Comparison of ENCODE assay signal across 21 cellular contexts in genomic region chr2:29166237-29166630, GRCh38. TPM values are rescaled to one million over a fixed set of nuclear protein-coding genes. Genes with fewer than 3 reads are reported as not detected.
DNase-seq lines count a peak whose midpoint lies in the region; ATAC-seq and TF ChIP-seq lines count a peak whose summit lies in the region.
"Had no signal": no experiment of that assay in that cellular context is flagged by ENCODE, and none has a peak within 500 bp of the region (broad histone marks: within the 10 kb centered on the region; RNA-seq: fewer than 3 reads in every experiment).

No MANE protein-coding gene starts in this region.

- TF ChIP-seq EP300 in ovary (IDR thresholded peaks at IDR 0.05): no peak

- H3K79me2 ChIP-seq in Karpas-422 (ENCODE audit: low read length): no peaks in the 10 kb centered on the region
- H3K79me2 ChIP-seq: hepatocyte had no signal

- peak overlapping the region; percentile 60 for H3K4me2 ChIP-seq in Karpas-422 (ENCODE audit: low read depth, low read length, poor library complexity, severe bottlenecking)
- H3K4me2 ChIP-seq: hepatocyte had no signal

- H3K27me3 Mint-ChIP-seq in memory B cell: no peaks in the 10 kb centered on the region
- H3K27me3 Mint-ChIP-seq: T-helper 17 cell had no signal

- no peak for TF ChIP-seq POLR2A in ovary (IDR thresholded peaks at IDR 0.05)

- no peak overlapping the region for H3K4me3 ChIP-seq in AG10803 (ENCODE audit: low read length)
- H3K4me3 ChIP-seq in Karpas-422 (ENCODE audit: low read length): no peak overlapping the region
- no peak overlapping the region for H3K4me3 ChIP-seq in epithelial cell of esophagus (ENCODE audit: low read length)
- H3K4me3 ChIP-seq in left ventricle myocardium inferior: no peak overlapping the region
- no peak overlapping the region for H3K4me3 ChIP-seq in lower lobe of right lung
- H3K4me3 ChIP-seq in ovary: no peak overlapping the region
- H3K4me3 ChIP-seq: hepatocyte, mucosa of descending colon, skin epidermis had no signal

- H3K9ac ChIP-seq in Karpas-422 (ENCODE audit: low read length): no peak overlapping the region

- intact Hi-C loops in left ventricle myocardium inferior (cut with micrococcal nuclease): no loop called here
- intact Hi-C loops in lower lobe of right lung (cut with DNase I): no loop called here
- intact Hi-C loops in ovary (cut with DNase I): no loop called here

- no peaks in the 10 kb centered on the region for H3K9me2 ChIP-seq in Karpas-422 (replicated peaks; ENCODE audit: insufficient read depth, low read length)

- TF ChIP-seq CTCF in AG10803 (conservative IDR thresholded peaks at IDR 0.05; ENCODE audit: low read length) (no peak), epithelial cell of esophagus (IDR thresholded peaks at IDR 0.05; ENCODE audit: insufficient read depth, low read depth, low read length, missing control alignments) (no peak), left ventricle myocardium inferior (IDR thresholded peaks at IDR 0.05; ENCODE audit: borderline replicate concordance) (no peak), lower lobe of right lung (IDR thresholded peaks at IDR 0.05) (no peak), ovary (IDR thresholded peaks at IDR 0.05) (no peak)

- peak overlapping the region; percentile 17 for H3K27ac Mint-ChIP-seq in memory B cell
- H3K27ac Mint-ChIP-seq: activated T-helper 2 cell treated with anti-CD3 and anti-CD28 coated beads, Interferon-gamma antibody, Interleukin-2, Interleukin-4, amounts not matched to agents 10 μg/mL and 5 μg/mL and 100 μg/mL, durations not matched to agents 14 hours and 24 hours and 36 hours; T-helper 17 cell had no signal

- H3K4me3 Mint-ChIP-seq in memory B cell: no peak overlapping the region
- H3K4me3 Mint-ChIP-seq: T-helper 17 cell had no signal

- H3K9me3 ChIP-seq in Karpas-422 (ENCODE audit: low read length) (no peaks in the 10 kb centered on the region), left ventricle myocardium inferior (replicated peaks) (no peaks in the 10 kb centered on the region), lower lobe of right lung (no peaks in the 10 kb centered on the region), ovary (no peaks in the 10 kb centered on the region)
- H3K9me3 ChIP-seq: mucosa of descending colon had no signal

- H3K4me1 Mint-ChIP-seq in memory B cell: peaks cover 8% of the 10 kb centered on the region

- H3K4me1 ChIP-seq in Karpas-422 (ENCODE audit: low read length): peaks cover 47% of the 10 kb centered on the region
- H3K4me1 ChIP-seq in left ventricle myocardium inferior: no peaks in the 10 kb centered on the region
- H3K4me1 ChIP-seq in lower lobe of right lung: no peaks in the 10 kb centered on the region
- H3K4me1 ChIP-seq in ovary (ENCODE audit: insufficient read depth): no peaks in the 10 kb centered on the region

- no peak for ATAC-seq in memory B cell (ENCODE audit: low read depth)
- ATAC-seq in lower lobe of right lung: no peak
- ATAC-seq: mucosa of descending colon, T-helper 17 cell had no signal

- peaks cover 14% of the 10 kb centered on the region for H3K36me3 Mint-ChIP-seq in memory B cell

- 90 to 95% (median 93%) methylated on average over 1 of the region's 1 CpG for WGBS in ovary, 3 donors

- H3K36me3 ChIP-seq in Karpas-422 (ENCODE audit: insufficient read depth, low read length) (no peaks in the 10 kb centered on the region), left ventricle myocardium inferior (peaks cover 32% of the 10 kb centered on the region), lower lobe of right lung (peaks cover 44% of the 10 kb centered on the region), ovary (no peaks in the 10 kb centered on the region)

- no peaks in the 10 kb centered on the region for H3K9me3 Mint-ChIP-seq in memory B cell
- H3K9me3 Mint-ChIP-seq: activated T-helper 2 cell treated with anti-CD3 and anti-CD28 coated beads, Interferon-gamma antibody, Interleukin-2, Interleukin-4, amounts not matched to agents 10 μg/mL and 5 μg/mL and 100 μg/mL, durations not matched to agents 14 hours and 24 hours and 36 hours had no signal

- DNase-seq in AG10803 (ENCODE audit: low read depth) (peak; percentile 36), Karpas-422 (peak; percentile 41), epithelial cell of esophagus (ENCODE audit: low read depth) (peak; percentile 49), memory B cell (ENCODE audit: low spot score in 2 of 2) (no peak), left ventricle myocardium inferior (no peak), lower lobe of right lung (no peak), ovary (no peak), cerebellum (ENCODE audit: low spot score) (no peak)
- DNase-seq: activated CD4-positive, CD25-positive, alpha-beta regulatory T cell; AML-193; amygdala; GF-D8; mucosa of descending colon; NCI-H2029; occipital lobe; SHP77 treated with DMSO at 0.1 percent for 48 hours; stimulated activated CD4-positive, alpha-beta T cell treated with anti-CD3 and anti-CD28 coated beads, Interleukin-4, amount 100 ng/mL, for 24 hours; T-helper 17 cell had no signal

- H3K27me3 ChIP-seq in Karpas-422 (ENCODE audit: low read length) (no peaks in the 10 kb centered on the region), left ventricle myocardium inferior (ENCODE audit: low read depth) (no peaks in the 10 kb centered on the region), lower lobe of right lung (ENCODE audit: low read depth) (no peaks in the 10 kb centered on the region), ovary (no peaks in the 10 kb centered on the region)
- H3K27me3 ChIP-seq: hepatocyte had no signal

- no peak overlapping the region for H2AFZ ChIP-seq in Karpas-422 (ENCODE audit: low read length)
- H2AFZ ChIP-seq: hepatocyte had no signal

- no peak overlapping the region for H3K27ac ChIP-seq in Karpas-422 (ENCODE audit: low read length)
- no peak overlapping the region for H3K27ac ChIP-seq in left ventricle myocardium inferior (replicated peaks)
- no peak overlapping the region for H3K27ac ChIP-seq in lower lobe of right lung
- H3K27ac ChIP-seq in ovary: no peak overlapping the region
- H3K27ac ChIP-seq: hepatocyte, skin epidermis had no signal

- H4K20me1 ChIP-seq in Karpas-422 (ENCODE audit: insufficient read depth, low read depth, low read length): no peaks in the 10 kb centered on the region

RNA-seq across cellular contexts. Expression of gene CLIP4, which starts 51.0 kb away (rescaled TPM):
- total RNA-seq in Karpas-422 (2014; rRNA removed; shearing (Covaris generic); ENCODE audit: low replicate concordance): not detected in 2 replicates
- 33.6 TPM for total RNA-seq in left ventricle myocardium inferior
- 64.6 TPM for total RNA-seq in lower lobe of right lung
- total RNA-seq in ovary: 10 to 100 TPM; 40.2 to 64.7 (median 54.4) TPM
- polyA plus RNA-seq in ovary: 10 to 100 TPM; 20.7 to 24.2 TPM
- 35.7 TPM for total RNA-seq in cerebellum

Comparison
In these comparisons a context has a peak if more than half of its experiments do, and no peak if none do; other contexts are left out.
1. DNase-seq: peak in AG10803 (single experiment), Karpas-422 (single experiment) and epithelial cell of esophagus (single experiment); none in memory B cell (0 of 2), left ventricle myocardium inferior (single experiment), lower lobe of right lung (single experiment), ovary (0 of 5) and cerebellum (single experiment).
2. RNA of gene CLIP4, which starts 51.0 kb away (total RNA-seq): 64.6 TPM in lower lobe of right lung (single experiment), 40.2 to 64.7 TPM in ovary, 35.7 TPM in cerebellum (single experiment) and 33.6 TPM in left ventricle myocardium inferior (single experiment); not detected in Karpas-422; every median in the first group is over 10 times any median in the second.